Comparison of ENCODE assay signal across 1 cellular context in genomic region chr11:59756845-59757244, GRCh38.
TF ChIP-seq lines count a peak whose summit lies in the region.

No MANE protein-coding gene starts in this region.

TF ChIP-seq in H1, 55 proteins besides CTCF, POLR2A, EP300 and RAD21 (continued from another document):
- no peak for TF ChIP-seq ASH2L (IDR thresholded peaks at IDR 0.05; ENCODE audit: low read length)
- TF ChIP-seq SIN3A (conservative IDR thresholded peaks at IDR 0.05 in 1 of 2, IDR thresholded peaks at IDR 0.05 in 1 of 2; ENCODE audit: low read depth in 1 of 2, low read length in 2 of 2) = no peak
- TF ChIP-seq MAX (IDR thresholded peaks at IDR 0.05) = no peak
- no peak for TF ChIP-seq KDM4A (IDR thresholded peaks at IDR 0.05; ENCODE audit: low read depth, low read length, severe bottlenecking)
- no peak for TF ChIP-seq SAP30 (IDR thresholded peaks at IDR 0.05; ENCODE audit: insufficient read depth, insufficient replicate concordance, low read length)
- no peak for TF ChIP-seq SP4 (IDR thresholded peaks at IDR 0.05; ENCODE audit: low read length)
- TF ChIP-seq TEAD4 (IDR thresholded peaks at IDR 0.05; ENCODE audit: low read depth, low read length) = no peak
- TF ChIP-seq RBBP5 (IDR thresholded peaks at IDR 0.05; ENCODE audit: borderline replicate concordance, low read depth, low read length) = no peak
- no peak for TF ChIP-seq SP2 (IDR thresholded peaks at IDR 0.05; ENCODE audit: low read length)
- TF ChIP-seq, protein P1, sequence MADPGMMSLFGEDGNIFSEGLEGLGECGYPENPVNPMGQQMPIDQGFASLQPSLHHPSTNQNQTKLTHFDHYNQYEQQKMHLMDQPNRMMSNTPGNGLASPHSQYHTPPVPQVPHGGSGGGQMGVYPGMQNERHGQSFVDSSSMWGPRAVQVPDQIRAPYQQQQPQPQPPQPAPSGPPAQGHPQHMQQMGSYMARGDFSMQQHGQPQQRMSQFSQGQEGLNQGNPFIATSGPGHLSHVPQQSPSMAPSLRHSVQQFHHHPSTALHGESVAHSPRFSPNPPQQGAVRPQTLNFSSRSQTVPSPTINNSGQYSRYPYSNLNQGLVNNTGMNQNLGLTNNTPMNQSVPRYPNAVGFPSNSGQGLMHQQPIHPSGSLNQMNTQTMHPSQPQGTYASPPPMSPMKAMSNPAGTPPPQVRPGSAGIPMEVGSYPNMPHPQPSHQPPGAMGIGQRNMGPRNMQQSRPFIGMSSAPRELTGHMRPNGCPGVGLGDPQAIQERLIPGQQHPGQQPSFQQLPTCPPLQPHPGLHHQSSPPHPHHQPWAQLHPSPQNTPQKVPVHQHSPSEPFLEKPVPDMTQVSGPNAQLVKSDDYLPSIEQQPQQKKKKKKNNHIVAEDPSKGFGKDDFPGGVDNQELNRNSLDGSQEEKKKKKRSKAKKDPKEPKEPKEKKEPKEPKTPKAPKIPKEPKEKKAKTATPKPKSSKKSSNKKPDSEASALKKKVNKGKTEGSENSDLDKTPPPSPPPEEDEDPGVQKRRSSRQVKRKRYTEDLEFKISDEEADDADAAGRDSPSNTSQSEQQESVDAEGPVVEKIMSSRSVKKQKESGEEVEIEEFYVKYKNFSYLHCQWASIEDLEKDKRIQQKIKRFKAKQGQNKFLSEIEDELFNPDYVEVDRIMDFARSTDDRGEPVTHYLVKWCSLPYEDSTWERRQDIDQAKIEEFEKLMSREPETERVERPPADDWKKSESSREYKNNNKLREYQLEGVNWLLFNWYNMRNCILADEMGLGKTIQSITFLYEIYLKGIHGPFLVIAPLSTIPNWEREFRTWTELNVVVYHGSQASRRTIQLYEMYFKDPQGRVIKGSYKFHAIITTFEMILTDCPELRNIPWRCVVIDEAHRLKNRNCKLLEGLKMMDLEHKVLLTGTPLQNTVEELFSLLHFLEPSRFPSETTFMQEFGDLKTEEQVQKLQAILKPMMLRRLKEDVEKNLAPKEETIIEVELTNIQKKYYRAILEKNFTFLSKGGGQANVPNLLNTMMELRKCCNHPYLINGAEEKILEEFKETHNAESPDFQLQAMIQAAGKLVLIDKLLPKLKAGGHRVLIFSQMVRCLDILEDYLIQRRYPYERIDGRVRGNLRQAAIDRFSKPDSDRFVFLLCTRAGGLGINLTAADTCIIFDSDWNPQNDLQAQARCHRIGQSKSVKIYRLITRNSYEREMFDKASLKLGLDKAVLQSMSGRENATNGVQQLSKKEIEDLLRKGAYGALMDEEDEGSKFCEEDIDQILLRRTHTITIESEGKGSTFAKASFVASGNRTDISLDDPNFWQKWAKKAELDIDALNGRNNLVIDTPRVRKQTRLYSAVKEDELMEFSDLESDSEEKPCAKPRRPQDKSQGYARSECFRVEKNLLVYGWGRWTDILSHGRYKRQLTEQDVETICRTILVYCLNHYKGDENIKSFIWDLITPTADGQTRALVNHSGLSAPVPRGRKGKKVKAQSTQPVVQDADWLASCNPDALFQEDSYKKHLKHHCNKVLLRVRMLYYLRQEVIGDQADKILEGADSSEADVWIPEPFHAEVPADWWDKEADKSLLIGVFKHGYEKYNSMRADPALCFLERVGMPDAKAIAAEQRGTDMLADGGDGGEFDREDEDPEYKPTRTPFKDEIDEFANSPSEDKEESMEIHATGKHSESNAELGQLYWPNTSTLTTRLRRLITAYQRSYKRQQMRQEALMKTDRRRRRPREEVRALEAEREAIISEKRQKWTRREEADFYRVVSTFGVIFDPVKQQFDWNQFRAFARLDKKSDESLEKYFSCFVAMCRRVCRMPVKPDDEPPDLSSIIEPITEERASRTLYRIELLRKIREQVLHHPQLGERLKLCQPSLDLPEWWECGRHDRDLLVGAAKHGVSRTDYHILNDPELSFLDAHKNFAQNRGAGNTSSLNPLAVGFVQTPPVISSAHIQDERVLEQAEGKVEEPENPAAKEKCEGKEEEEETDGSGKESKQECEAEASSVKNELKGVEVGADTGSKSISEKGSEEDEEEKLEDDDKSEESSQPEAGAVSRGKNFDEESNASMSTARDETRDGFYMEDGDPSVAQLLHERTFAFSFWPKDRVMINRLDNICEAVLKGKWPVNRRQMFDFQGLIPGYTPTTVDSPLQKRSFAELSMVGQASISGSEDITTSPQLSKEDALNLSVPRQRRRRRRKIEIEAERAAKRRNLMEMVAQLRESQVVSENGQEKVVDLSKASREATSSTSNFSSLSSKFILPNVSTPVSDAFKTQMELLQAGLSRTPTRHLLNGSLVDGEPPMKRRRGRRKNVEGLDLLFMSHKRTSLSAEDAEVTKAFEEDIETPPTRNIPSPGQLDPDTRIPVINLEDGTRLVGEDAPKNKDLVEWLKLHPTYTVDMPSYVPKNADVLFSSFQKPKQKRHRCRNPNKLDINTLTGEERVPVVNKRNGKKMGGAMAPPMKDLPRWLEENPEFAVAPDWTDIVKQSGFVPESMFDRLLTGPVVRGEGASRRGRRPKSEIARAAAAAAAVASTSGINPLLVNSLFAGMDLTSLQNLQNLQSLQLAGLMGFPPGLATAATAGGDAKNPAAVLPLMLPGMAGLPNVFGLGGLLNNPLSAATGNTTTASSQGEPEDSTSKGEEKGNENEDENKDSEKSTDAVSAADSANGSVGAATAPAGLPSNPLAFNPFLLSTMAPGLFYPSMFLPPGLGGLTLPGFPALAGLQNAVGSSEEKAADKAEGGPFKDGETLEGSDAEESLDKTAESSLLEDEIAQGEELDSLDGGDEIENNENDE (IDR thresholded peaks at IDR 0.05; ENCODE audit: insufficient replicate concordance, low read length) = no peak
